ENCODE assay signal across 1 cellular context in genomic region chr1:46667782-46668760, GRCh38.
TF ChIP-seq lines count a peak whose summit lies in the region.

Gene ATPAF1, minus strand, starts transcription at chr1:46668364. Its CDS starts 42 bp downstream, at chr1:46668322.

TF ChIP-seq in HEK293, 187 proteins besides CTCF, POLR2A, EP300 and RAD21 (continued from another document and continues in another):
- no peak for TF ChIP-seq PRDM10 (tag by site-specific recombination; IDR thresholded peaks at IDR 0.05)
- TF ChIP-seq YY1 (tag by site-specific recombination; IDR thresholded peaks at IDR 0.05): peak; percentile 73; the same call in 1 of the 2 replicates
- TF ChIP-seq ZNF704 (tag by site-specific recombination; IDR thresholded peaks at IDR 0.05): no peak
- no peak for TF ChIP-seq ZNF560 (tag by site-specific recombination; IDR thresholded peaks at IDR 0.05; ENCODE audit: borderline replicate concordance)
- peak; percentile 78; the same call in 1 of the 2 replicates for TF ChIP-seq ZNF660 (tag by site-specific recombination; IDR thresholded peaks at IDR 0.05)
- no peak for TF ChIP-seq MYNN (tag by site-specific recombination; IDR thresholded peaks at IDR 0.05; ENCODE audit: borderline replicate concordance)
- peak; percentile 27; the same call in 1 of the 2 replicates for TF ChIP-seq ZNF677 (tag by site-specific recombination; IDR thresholded peaks at IDR 0.05)
- no peak for TF ChIP-seq SCRT2 (tag by site-specific recombination; IDR thresholded peaks at IDR 0.05)
- TF ChIP-seq ATF2 (tag by site-specific recombination; IDR thresholded peaks at IDR 0.05; ENCODE audit: low read depth): no peak
- TF ChIP-seq ZNF585B (tag by site-specific recombination; IDR thresholded peaks at IDR 0.05): no peak
- TF ChIP-seq ZNF280D (tag by site-specific recombination; IDR thresholded peaks at IDR 0.05): no peak
- no peak for TF ChIP-seq ZNF138 (tag by site-specific recombination; IDR thresholded peaks at IDR 0.05; ENCODE audit: borderline replicate concordance)
- no peak for TF ChIP-seq ELK4 (IDR thresholded peaks at IDR 0.05; ENCODE audit: borderline replicate concordance, low read depth, low read length)
- TF ChIP-seq TSHZ1 (tag by site-specific recombination; IDR thresholded peaks at IDR 0.05; ENCODE audit: borderline replicate concordance): no peak
- TF ChIP-seq KLF17 (tag by site-specific recombination; IDR thresholded peaks at IDR 0.05): no peak
- TF ChIP-seq ZNF555 (tag by site-specific recombination; conservative IDR thresholded peaks at IDR 0.05): no peak
- TF ChIP-seq RBAK (tag by site-specific recombination; IDR thresholded peaks at IDR 0.05): no peak
- no peak for TF ChIP-seq ZNF23 (tag by site-specific recombination; IDR thresholded peaks at IDR 0.05; ENCODE audit: borderline replicate concordance)
- no peak for TF ChIP-seq ZNF530 (tag by site-specific recombination; IDR thresholded peaks at IDR 0.05; ENCODE audit: low read depth)
- peak; percentile 78 for TF ChIP-seq ZBTB8A (tag by site-specific recombination; IDR thresholded peaks at IDR 0.05)
- TF ChIP-seq YY2 (tag by site-specific recombination; IDR thresholded peaks at IDR 0.05): no peak
- TF ChIP-seq ZNF521 (tag by site-specific recombination; IDR thresholded peaks at IDR 0.05): no peak
- no peak for TF ChIP-seq ZNF610 (tag by site-specific recombination; IDR thresholded peaks at IDR 0.05; ENCODE audit: borderline replicate concordance)
- no peak for TF ChIP-seq ZNF391 (tag by site-specific recombination; IDR thresholded peaks at IDR 0.05; ENCODE audit: borderline replicate concordance, low read depth)
- TF ChIP-seq ZNF311 (tag by site-specific recombination; IDR thresholded peaks at IDR 0.05; ENCODE audit: borderline replicate concordance): no peak
- no peak for TF ChIP-seq ZNF394 (tag by site-specific recombination; IDR thresholded peaks at IDR 0.05; ENCODE audit: borderline replicate concordance)
- no peak for TF ChIP-seq ZNF623 (tag by site-specific recombination; IDR thresholded peaks at IDR 0.05)
- TF ChIP-seq MZF1 (tag by site-specific recombination; IDR thresholded peaks at IDR 0.05; ENCODE audit: borderline replicate concordance): no peak
- no peak for TF ChIP-seq ZNF292 (tag by site-specific recombination; IDR thresholded peaks at IDR 0.05; ENCODE audit: borderline replicate concordance, low read depth)
- TF ChIP-seq ZNF629 (tag by site-specific recombination; IDR thresholded peaks at IDR 0.05): no peak
- TF ChIP-seq ZNF202 (tag by site-specific recombination; IDR thresholded peaks at IDR 0.05; ENCODE audit: borderline replicate concordance): no peak
- TF ChIP-seq ZNF354C (tag by site-specific recombination; IDR thresholded peaks at IDR 0.05; ENCODE audit: borderline replicate concordance, low read depth): no peak
- peak; percentile 99 for TF ChIP-seq ZNF335 (tag by site-specific recombination; conservative IDR thresholded peaks at IDR 0.05)
- TF ChIP-seq ZNF645 (tag by site-specific recombination; IDR thresholded peaks at IDR 0.05): no peak
- no peak for TF ChIP-seq ZNF16 (tag by site-specific recombination; IDR thresholded peaks at IDR 0.05; ENCODE audit: low read depth)
- TF ChIP-seq IKZF3 (tag by site-specific recombination; IDR thresholded peaks at IDR 0.05): peak; percentile 95
- TF ChIP-seq SALL2 (tag by site-specific recombination; IDR thresholded peaks at IDR 0.05; ENCODE audit: borderline replicate concordance): no peak
- no peak for TF ChIP-seq ZNF132 (tag by site-specific recombination; IDR thresholded peaks at IDR 0.05; ENCODE audit: borderline replicate concordance)
- TF ChIP-seq ZNF10 (tag by site-specific recombination; IDR thresholded peaks at IDR 0.05): no peak
